ENCODE assay signal across 2 cellular contexts in the genomic region with DNA sequence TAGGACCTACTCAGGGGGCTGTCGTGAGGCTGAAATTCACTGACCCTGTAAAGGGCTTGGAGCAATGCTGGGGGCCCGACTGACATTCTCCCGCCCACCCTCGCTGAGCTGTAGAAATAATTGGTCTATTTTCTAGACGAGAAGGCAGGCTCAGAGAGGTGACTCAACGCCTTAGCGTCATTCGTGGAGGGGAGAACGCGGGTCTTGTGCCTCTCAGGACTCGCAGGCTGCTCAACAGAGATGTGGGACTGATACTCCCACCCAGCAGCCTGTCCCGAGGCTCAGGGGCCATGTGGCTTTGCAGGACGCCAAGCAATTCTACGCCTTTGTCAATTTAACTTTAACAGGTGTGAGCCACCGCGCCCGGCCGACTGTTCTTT.
TF ChIP-seq lines count a peak whose summit lies in the region.

No MANE protein-coding gene starts in this region.

TF ChIP-seq in WTC11, 78 proteins besides CTCF, POLR2A, EP300 and RAD21:
- TF ChIP-seq MYBL2 (CRISPR knock-in tag; IDR thresholded peaks at IDR 0.05), result 0 out of 2 replicates have a peak, but pooled peaks have one; percentile 23
- TF ChIP-seq, protein P1, sequence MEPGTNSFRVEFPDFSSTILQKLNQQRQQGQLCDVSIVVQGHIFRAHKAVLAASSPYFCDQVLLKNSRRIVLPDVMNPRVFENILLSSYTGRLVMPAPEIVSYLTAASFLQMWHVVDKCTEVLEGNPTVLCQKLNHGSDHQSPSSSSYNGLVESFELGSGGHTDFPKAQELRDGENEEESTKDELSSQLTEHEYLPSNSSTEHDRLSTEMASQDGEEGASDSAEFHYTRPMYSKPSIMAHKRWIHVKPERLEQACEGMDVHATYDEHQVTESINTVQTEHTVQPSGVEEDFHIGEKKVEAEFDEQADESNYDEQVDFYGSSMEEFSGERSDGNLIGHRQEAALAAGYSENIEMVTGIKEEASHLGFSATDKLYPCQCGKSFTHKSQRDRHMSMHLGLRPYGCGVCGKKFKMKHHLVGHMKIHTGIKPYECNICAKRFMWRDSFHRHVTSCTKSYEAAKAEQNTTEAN (CRISPR knock-in tag; IDR thresholded peaks at IDR 0.05), result no peak

TF ChIP-seq in H1, 55 proteins besides CTCF, POLR2A, EP300 and RAD21:
- TF ChIP-seq YY1 (IDR thresholded peaks at IDR 0.05; ENCODE audit: low read depth, low read length) (no peak), SP1 (IDR thresholded peaks at IDR 0.05; ENCODE audit: low read depth, low read length) (no peak), SP2 (IDR thresholded peaks at IDR 0.05; ENCODE audit: low read length) (no peak), SRF (IDR thresholded peaks at IDR 0.05; ENCODE audit: low read depth, low read length) (no peak), FOSL1 (IDR thresholded peaks at IDR 0.05; ENCODE audit: insufficient read depth, low read depth, low read length) (no peak), GTF2F1 (IDR thresholded peaks at IDR 0.05; ENCODE audit: borderline replicate concordance, low read depth, low read length) (no peak), EZH2 (IDR thresholded peaks at IDR 0.05; ENCODE audit: low read depth, low read length, severe bottlenecking) (no peak), SUZ12 (IDR thresholded peaks at IDR 0.05; ENCODE audit: low read length) (no peak), SIN3A (conservative IDR thresholded peaks at IDR 0.05 in 1 of 2, IDR thresholded peaks at IDR 0.05 in 1 of 2; ENCODE audit: low read depth in 1 of 2, low read length in 2 of 2) (no peak), KDM5A (IDR thresholded peaks at IDR 0.05; ENCODE audit: low read length) (no peak), TAF7 (optimal IDR thresholded peaks at IDR 0.05; ENCODE audit: borderline replicate concordance, low read depth, low read length) (no peak), TEAD4 (IDR thresholded peaks at IDR 0.05; ENCODE audit: low read depth, low read length) (no peak), SIRT6 (IDR thresholded peaks at IDR 0.05; ENCODE audit: low read length) (no peak), BACH1 (IDR thresholded peaks at IDR 0.05; ENCODE audit: low read length) (no peak), RFX5 (IDR thresholded peaks at IDR 0.05; ENCODE audit: borderline replicate concordance, low read depth, low read length) (no peak), PHF8 (conservative IDR thresholded peaks at IDR 0.05; ENCODE audit: low read depth, low read length) (no peak), CBX5 (IDR thresholded peaks at IDR 0.05; ENCODE audit: low read depth, low read length) (no peak), RBBP5 (IDR thresholded peaks at IDR 0.05; ENCODE audit: borderline replicate concordance, low read depth, low read length) (no peak), ZNF274 (IDR thresholded peaks at IDR 0.05; ENCODE audit: borderline replicate concordance, extremely low read depth, low read length) (no peak)
